10 cellular contexts compared by ENCODE assay signal in genomic region chr1:85134583-85135455, GRCh38.
DNase-seq lines count a peak whose midpoint lies in the region; ATAC-seq and TF ChIP-seq lines count a peak whose summit lies in the region.
"Had no signal": no experiment of that assay in that cellular context is flagged by ENCODE, and none has a peak within 500 bp of the region (broad histone marks: within the 10 kb centered on the region; RNA-seq: fewer than 3 reads in every experiment).

No MANE protein-coding gene starts in this region.

- POLR2A ChIA-PET in BJ (lab: Charles Lee) = interaction anchor here (0.6 kb wide), 1 partner anchor 288 kb away, joined by 3 read pairs; no protein-coding TSS in a partner anchor

- H3K36me3 ChIP-seq in BJ (ENCODE audit: control insufficient read depth, insufficient read depth, low read length) = no peaks in the 10 kb centered on the region
- H3K36me3 ChIP-seq in MM.1S (replicated peaks; ENCODE audit: insufficient read depth, low read length) = no peaks in the 10 kb centered on the region
- H3K36me3 ChIP-seq: suprapubic skin had no signal

- DNase-seq in BJ (ENCODE audit: low read depth) (peak; percentile 46), M059J (ENCODE audit: low read depth) (peak; percentile 51), left lobe of liver (ENCODE audit: low spot score) (peak; percentile 64), NCI-H128 (lab: John Stamatoyannopoulos, UW; ENCODE audit: unreplicated experiment) (no peak), MM.1S (no peak), NCI-H526 treated with DMSO at 0.1 percent for 48 hours (lab: John Stamatoyannopoulos, UW) (no peak)
- DNase-seq: activated CD4-positive, CD25-positive, alpha-beta regulatory T cell treated with anti-CD3 and anti-CD28 coated beads, Interleukin-2, amount 50 U/mL, for 72 hours had no signal

- H3K27ac ChIP-seq in angular gyrus (ENCODE audit: low read depth, low read length) (peak overlapping the region; percentile 0), MM.1S (ENCODE audit: low read length) (no peak overlapping the region)
- H3K27ac ChIP-seq: suprapubic skin had no signal

- TF ChIP-seq CTCF in BJ (IDR thresholded peaks at IDR 0.05; ENCODE audit: insufficient read depth, low read depth, low read length) (no peak), MM.1S (IDR thresholded peaks at IDR 0.05; ENCODE audit: low read length) (no peak)

- no peaks in the 10 kb centered on the region for H4K20me1 ChIP-seq in MM.1S (ENCODE audit: insufficient read depth, low read length)

- H2AFZ ChIP-seq in MM.1S (ENCODE audit: low read length) = no peak overlapping the region

- no peak overlapping the region for H3K4me2 ChIP-seq in MM.1S (ENCODE audit: low read depth, low read length)

- no peak overlapping the region for H3K4me3 ChIP-seq in BJ (ENCODE audit: low read depth, low read length)
- no peak overlapping the region for H3K4me3 ChIP-seq in MM.1S (ENCODE audit: low read length)
- H3K4me3 ChIP-seq: suprapubic skin had no signal

- peak; percentile 70 for ATAC-seq in left lobe of liver
- no peak for ATAC-seq in HG02642 (IDR thresholded peaks at IDR 0.05; ENCODE audit: poor library complexity, unreplicated experiment)

- no peaks in the 10 kb centered on the region for H3K79me2 ChIP-seq in MM.1S (ENCODE audit: low read length)

- no peaks in the 10 kb centered on the region for H3K9me2 ChIP-seq in MM.1S (replicated peaks; ENCODE audit: insufficient read depth, low read length)

- H3K9me3 ChIP-seq in MM.1S (replicated peaks; ENCODE audit: insufficient read depth, low read length) = no peaks in the 10 kb centered on the region
- H3K9me3 ChIP-seq: suprapubic skin had no signal

- CTCF ChIA-PET in BJ (lab: Yijun Ruan, JAX) = interaction anchor here (1.3 to 2.5 kb wide), 2 partner anchors 26 to 81 kb away, joined by 3 to 13 read pairs; no protein-coding TSS in a partner anchor

- no peaks in the 10 kb centered on the region for H3F3A ChIP-seq in MM.1S (ENCODE audit: insufficient read depth, low read length)

- H3K27me3 ChIP-seq in BJ (ENCODE audit: control insufficient read depth, insufficient read depth, low read length) (no peaks in the 10 kb centered on the region), MM.1S (replicated peaks; ENCODE audit: insufficient read depth, low read length) (no peaks in the 10 kb centered on the region)
- H3K27me3 ChIP-seq: suprapubic skin had no signal

- H3K4me1 ChIP-seq in MM.1S (ENCODE audit: low read length) = no peaks in the 10 kb centered on the region

- H3K9ac ChIP-seq in MM.1S (ENCODE audit: low read length) = no peak overlapping the region

Comparison
In these comparisons a context has a peak if more than half of its experiments do, and no peak if none do; other contexts are left out.
1. DNase-seq: peak in BJ (single experiment), M059J (single experiment) and left lobe of liver (single experiment); none in NCI-H128 (single experiment), MM.1S (single experiment) and NCI-H526 treated with DMSO at 0.1 percent for 48 hours (single experiment).